In genomic region chr3:63228677-63229076, GRCh38 we compare ENCODE assay signal across 9 cellular contexts. TPM values are rescaled to one million over a fixed set of nuclear protein-coding genes. Genes with fewer than 3 reads are reported as not detected.
DNase-seq lines count a peak whose midpoint lies in the region; ATAC-seq and TF ChIP-seq lines count a peak whose summit lies in the region.
"Had no signal": no experiment of that assay in that cellular context is flagged by ENCODE, and none has a peak within 500 bp of the region (broad histone marks: within the 10 kb centered on the region; RNA-seq: fewer than 3 reads in every experiment).

No MANE protein-coding gene starts in this region.

- in situ Hi-C loops in Caki2 (cut with HindIII; ENCODE audit: low pct_unique_long_range_greater_than_20kb, low sequenced_read_pairs), result no loop called here

- no peaks in the 10 kb centered on the region for H3K36me3 ChIP-seq in neuronal stem cell (replicated peaks in 1 of 2; ENCODE audit: control insufficient read depth in 2 of 2, insufficient read depth in 2 of 2, low read length in 2 of 2)

- no peak overlapping the region for H3K23ac ChIP-seq in neuronal stem cell (ENCODE audit: low read depth, low read length, poor library complexity)

- peak overlapping the region; percentile 57 for H2AFZ ChIP-seq in neuronal stem cell (ENCODE audit: low read length)

- no peak overlapping the region for H3K4me3 Mint-ChIP-seq in effector memory CD8-positive, alpha-beta T cell
- H3K4me3 Mint-ChIP-seq: activated B cell treated with CpG ODN at 0.5 μM for 24 hours had no signal

- H3K4ac ChIP-seq in neuronal stem cell (ENCODE audit: low read length), result no peak overlapping the region

- H3K18ac ChIP-seq in neuronal stem cell (ENCODE audit: low read length), result no peak overlapping the region

- H3K4me1 ChIP-seq in neuronal stem cell (ENCODE audit: control insufficient read depth in 2 of 2, insufficient read depth in 1 of 2, low read depth in 1 of 2, low read length in 2 of 2), result no peaks in the 10 kb centered on the region

- H3K27ac Mint-ChIP-seq in effector memory CD8-positive, alpha-beta T cell, result no peak overlapping the region
- H3K27ac Mint-ChIP-seq: activated B cell treated with CpG ODN at 0.5 μM for 24 hours had no signal

- H2BK12ac ChIP-seq in neuronal stem cell (ENCODE audit: low read length), result no peak overlapping the region

- H3K9me3 Mint-ChIP-seq in effector memory CD8-positive, alpha-beta T cell, result no peaks in the 10 kb centered on the region
- H3K9me3 Mint-ChIP-seq: activated B cell treated with CpG ODN at 0.5 μM for 24 hours had no signal

- no peaks in the 10 kb centered on the region for H3K36me3 Mint-ChIP-seq in effector memory CD8-positive, alpha-beta T cell (ENCODE audit: insufficient read depth)

- no peaks in the 10 kb centered on the region for H3K27me3 Mint-ChIP-seq in effector memory CD8-positive, alpha-beta T cell
- H3K27me3 Mint-ChIP-seq: activated B cell treated with CpG ODN at 0.5 μM for 24 hours had no signal

- H3K4me1 Mint-ChIP-seq in effector memory CD8-positive, alpha-beta T cell (ENCODE audit: low read depth in 2 of 2), result no peaks in the 10 kb centered on the region

- H3K4me3 ChIP-seq in epithelial cell of esophagus (ENCODE audit: low read length) (no peak overlapping the region), neuronal stem cell (ENCODE audit: low read length in 2 of 2) (no peak overlapping the region)

- H2BK5ac ChIP-seq in neuronal stem cell (ENCODE audit: low read length), result no peak overlapping the region

- H3K9me3 ChIP-seq in neuronal stem cell (replicated peaks in 1 of 2; ENCODE audit: control insufficient read depth in 2 of 2, insufficient read depth in 1 of 2, low read depth in 1 of 2, low read length in 2 of 2), result no peaks in the 10 kb centered on the region

- H3K14ac ChIP-seq in neuronal stem cell (ENCODE audit: low read length), result no peak overlapping the region

- H3K79me1 ChIP-seq in neuronal stem cell (ENCODE audit: low read depth, low read length), result no peaks in the 10 kb centered on the region

- H3K27ac ChIP-seq in neuronal stem cell (replicated peaks; ENCODE audit: low read length), result no peak overlapping the region

- no peaks in the 10 kb centered on the region for H3K27me3 ChIP-seq in neuronal stem cell (ENCODE audit: control insufficient read depth in 3 of 3, insufficient read depth in 3 of 3, low read depth in 1 of 3, low read length in 3 of 3)

- H4K91ac ChIP-seq in neuronal stem cell (ENCODE audit: low read depth, low read length, poor library complexity), result no peak overlapping the region

- no peak overlapping the region for H3K9ac ChIP-seq in neuronal stem cell (ENCODE audit: low read depth, low read length, poor library complexity)

- DNase-seq in Caki2 (ENCODE audit: low read depth) (peak; percentile 40), NOMO-1 treated with dmso at 0.1 percent for 144 hours (lab: John Stamatoyannopoulos, UW; ENCODE audit: unreplicated experiment) (peak; percentile 1), epithelial cell of esophagus (ENCODE audit: low read depth) (peak; percentile 52), neuronal stem cell (ENCODE audit: low spot score) (peak; percentile 14)
- no peak for DNase-seq in activated CD4-positive, CD25-positive, alpha-beta regulatory T cell treated with anti-CD3 and anti-CD28 coated beads, Interleukin-2, amount 50 U/mL, for 72 hours
- no peak for DNase-seq in effector memory CD8-positive, alpha-beta T cell
- DNase-seq: activated B cell treated with CpG ODN at 0.5 μM for 24 hours had no signal

- H4K8ac ChIP-seq in neuronal stem cell (ENCODE audit: low read depth, low read length), result no peak overlapping the region

- TF ChIP-seq CTCF in epithelial cell of esophagus (IDR thresholded peaks at IDR 0.05; ENCODE audit: insufficient read depth, low read depth, low read length, missing control alignments), result peak; percentile 76

- H3K4me2 ChIP-seq in neuronal stem cell (ENCODE audit: insufficient read depth, low read length, poor library complexity, severe bottlenecking), result no peak overlapping the region

- H2AK5ac ChIP-seq in neuronal stem cell (ENCODE audit: low read depth, low read length), result no peak overlapping the region

- H2BK120ac ChIP-seq in neuronal stem cell (ENCODE audit: low read depth, low read length), result no peak overlapping the region

- no peak overlapping the region for H2BK15ac ChIP-seq in neuronal stem cell (ENCODE audit: low read length)

- ATAC-seq in GM19324 (IDR thresholded peaks at IDR 0.05; ENCODE audit: low FRiP score, unreplicated experiment), result peak; percentile 57
- peak; percentile 65 for ATAC-seq in HG03469 (IDR thresholded peaks at IDR 0.05; ENCODE audit: unreplicated experiment)
- ATAC-seq in effector memory CD8-positive, alpha-beta T cell (replicated peaks), result no peak

- no CpG with 5 or more reads among the region's 6 CpGs for WGBS in neuronal stem cell (ENCODE audit: extremely low coverage in 2 of 2, insufficient read length in 2 of 2, insufficient replicate concordance in 1 of 2), 2 donors

RNA-seq across cellular contexts. Expression of gene SYNPR, which starts 49.4 kb away (rescaled TPM):
- not detected in 2 replicates for total RNA-seq in Caki2 (2014; rRNA removed; shearing (Covaris generic); ENCODE audit: low replicate concordance)
- 0.08 TPM for polyA plus RNA-seq in neuronal stem cell (2013, experiment 1 of 2)
- polyA plus RNA-seq in neuronal stem cell (2013, experiment 2 of 2), result 0.12 TPM
- total RNA-seq: activated B cell treated with CpG ODN at 0.5 μM for 24 hours had no signal

Comparison
In these comparisons a context has a peak if more than half of its experiments do, and no peak if none do; other contexts are left out.
1. DNase-seq: peak in Caki2 (single experiment), NOMO-1 treated with dmso at 0.1 percent for 144 hours (single experiment), epithelial cell of esophagus (single experiment) and neuronal stem cell (single experiment); none in activated CD4-positive, CD25-positive, alpha-beta regulatory T cell treated with anti-CD3 and anti-CD28 coated beads, Interleukin-2, amount 50 U/mL, for 72 hours (single experiment) and effector memory CD8-positive, alpha-beta T cell (0 of 3).